Comparison of ENCODE assay signal across 1 cellular context in genomic region chr6:139583420-139583819, GRCh38.
TF ChIP-seq lines count a peak whose summit lies in the region.

No MANE protein-coding gene starts in this region.

TF ChIP-seq in IMR-90, 13 proteins besides CTCF, POLR2A, EP300 and RAD21:
- TF ChIP-seq BHLHE40 (IDR thresholded peaks at IDR 0.05; ENCODE audit: low read depth, low read length): no peak
- no peak for TF ChIP-seq NFE2L2 (IDR thresholded peaks at IDR 0.05; ENCODE audit: low read depth, low read length)
